Comparison of ENCODE assay signal across 8 cellular contexts in genomic region chr11:19777342-19778102, GRCh38.
A peak's percentile ranks its signal among the peaks of the same experiment; 100 is the strongest.
DNase-seq lines count a peak whose midpoint lies in the region; ATAC-seq, FAIRE-seq and TF ChIP-seq lines count a peak whose summit lies in the region.

No MANE protein-coding gene starts in this region.

- DNase-seq in GM13976 (ENCODE audit: low spot score) = peak; percentile 82
- DNase-seq in HTR-8/SVneo (ENCODE audit: insufficient read length, low spot score) = peak; percentile 83
- DNase-seq in chondrocyte (ENCODE audit: low spot score) = no peak
- peak; percentile 72 to 89 for DNase-seq in lung microvascular endothelial cell (ENCODE audit: low read depth in 2 of 2)
- no peak for DNase-seq in SW480 (ENCODE audit: low spot score)
- DNase-seq in DMS114 treated with DMSO at 0.1 percent for 48 hours (lab: John Stamatoyannopoulos, UW; ENCODE audit: unreplicated experiment) = no peak

- H3K4me1 Mint-ChIP-seq in chondrocyte (ENCODE audit: low read depth) = peaks cover 35% of the 10 kb centered on the region

- H3K4me3 Mint-ChIP-seq in chondrocyte (ENCODE audit: unreplicated experiment) = peak overlapping the region; percentile 71

- peak overlapping the region; percentile 71 for H3K27ac Mint-ChIP-seq in chondrocyte (ENCODE audit: unreplicated experiment)

- peak; percentile 75 for ATAC-seq in GM21515 (IDR thresholded peaks at IDR 0.05; ENCODE audit: unreplicated experiment)

- WGBS in urinary bladder = 7% methylated on average over 33 of the region's 33 CpGs

- TF ChIP-seq CTCF in GM13976 (IDR thresholded peaks at IDR 0.05; ENCODE audit: borderline replicate concordance, control extremely low read depth, extremely low read depth, insufficient read depth, missing control alignments) = no peak
- TF ChIP-seq CTCF in chondrocyte (IDR thresholded peaks at IDR 0.05) = no peak

- no peak overlapping the region for H3K27ac ChIP-seq in urinary bladder (ENCODE audit: low read depth)

- in situ Hi-C loops in GM13976 (cut with MboI; ENCODE audit: low sequenced_read_pairs, unreplicated experiment) = no loop called here

- peaks cover 8% of the 10 kb centered on the region for H3K27me3 Mint-ChIP-seq in chondrocyte (ENCODE audit: low read depth)

- H3K4me3 ChIP-seq in urinary bladder (ENCODE audit: low read depth, low read length) = peak overlapping the region; percentile 48

- peaks cover 6% of the 10 kb centered on the region for H3K9me3 Mint-ChIP-seq in chondrocyte (ENCODE audit: low read depth)

- H3K36me3 Mint-ChIP-seq in chondrocyte (ENCODE audit: low read depth) = peaks cover 5% of the 10 kb centered on the region

- no peaks in the 10 kb centered on the region for H3K36me3 ChIP-seq in urinary bladder (ENCODE audit: insufficient read depth)

- peaks cover 2% of the 10 kb centered on the region for H3K4me1 ChIP-seq in urinary bladder (ENCODE audit: insufficient read depth)

- FAIRE-seq in HTR-8/SVneo (lab: Jason Lieb, UNC) = peak; percentile 54

Comparison
In these comparisons a context has a peak if more than half of its experiments do, and no peak if none do; other contexts are left out.
1. DNase-seq: peak in GM13976 (single experiment), HTR-8/SVneo (single experiment) and lung microvascular endothelial cell (2 of 2); none in chondrocyte (single experiment), SW480 (single experiment) and DMS114 treated with DMSO at 0.1 percent for 48 hours (single experiment).